ENCODE assay signal across 17 cellular contexts in genomic region chr16:50193594-50193993, GRCh38. TPM values are rescaled to one million over a fixed set of nuclear protein-coding genes. Genes with fewer than 3 reads are reported as not detected.
A peak's percentile ranks its signal among the peaks of the same experiment; 100 is the strongest.
DNase-seq lines count a peak whose midpoint lies in the region; ATAC-seq and TF ChIP-seq lines count a peak whose summit lies in the region.
"Had no signal": no experiment of that assay in that cellular context is flagged by ENCODE, and none has a peak within 500 bp of the region (broad histone marks: within the 10 kb centered on the region; RNA-seq: fewer than 3 reads in every experiment).

No MANE protein-coding gene starts in this region.

- POLR2A ChIA-PET in activated CD8-positive, alpha-beta T cell treated with anti-CD3 and anti-CD28 coated beads for 36 hours (lab: Charles Lee): interaction anchor here (0.9 kb wide), 1 partner anchor 11 kb away, joined by 3 read pairs; no protein-coding TSS in a partner anchor
- POLR2A ChIA-PET in activated CD8-positive, alpha-beta T cell treated with anti-CD3 and anti-CD28 coated beads, Interleukin-2, amount 10 ng/mL, durations not matched to agents 7 days and 5 days (lab: Charles Lee): no interaction called here
- POLR2A ChIA-PET in CD8-positive, alpha-beta T cell (lab: Charles Lee): no interaction called here

- peak overlapping the region; percentile 38 for H3K27ac Mint-ChIP-seq in activated CD8-positive, alpha-beta T cell treated with anti-CD3 and anti-CD28 coated beads for 36 hours
- H3K27ac Mint-ChIP-seq in activated CD8-positive, alpha-beta T cell treated with anti-CD3 and anti-CD28 coated beads, Interleukin-2, amount 10 ng/mL, durations not matched to agents 7 days and 5 days: no peak overlapping the region
- H3K27ac Mint-ChIP-seq in stimulated activated effector memory CD8-positive, alpha-beta T cell treated with anti-CD3 and anti-CD28 coated beads, Interleukin-12 subunit alpha, Interleukin-12 subunit beta, amount 100 ng/mL, for 72 hours: peak overlapping the region; percentile 5
- no peak overlapping the region for H3K27ac Mint-ChIP-seq in CD8-positive, alpha-beta T cell
- H3K27ac Mint-ChIP-seq: nephron, type B pancreatic cell had no signal

- H3K36me3 Mint-ChIP-seq in activated CD8-positive, alpha-beta T cell treated with anti-CD3 and anti-CD28 coated beads for 36 hours (ENCODE audit: low read depth): peaks cover 4% of the 10 kb centered on the region
- H3K36me3 Mint-ChIP-seq in activated CD8-positive, alpha-beta T cell treated with anti-CD3 and anti-CD28 coated beads, Interleukin-2, amount 10 ng/mL, durations not matched to agents 7 days and 5 days (ENCODE audit: low read depth): no peaks in the 10 kb centered on the region
- H3K36me3 Mint-ChIP-seq in stimulated activated effector memory CD8-positive, alpha-beta T cell treated with anti-CD3 and anti-CD28 coated beads, Interleukin-12 subunit alpha, Interleukin-12 subunit beta, amount 100 ng/mL, for 72 hours: peaks cover 5% of the 10 kb centered on the region
- H3K36me3 Mint-ChIP-seq in CD8-positive, alpha-beta T cell: peaks cover 3% of the 10 kb centered on the region
- H3K36me3 Mint-ChIP-seq: type B pancreatic cell had no signal

- peaks cover 29% of the 10 kb centered on the region for H3K4me1 ChIP-seq in CD8-positive, alpha-beta T cell (ENCODE audit: insufficient read depth, low read length)

- H3K9me3 Mint-ChIP-seq in activated CD8-positive, alpha-beta T cell treated with anti-CD3 and anti-CD28 coated beads for 36 hours: no peaks in the 10 kb centered on the region
- no peaks in the 10 kb centered on the region for H3K9me3 Mint-ChIP-seq in activated CD8-positive, alpha-beta T cell treated with anti-CD3 and anti-CD28 coated beads, Interleukin-2, amount 10 ng/mL, durations not matched to agents 7 days and 5 days (ENCODE audit: insufficient read depth)
- no peaks in the 10 kb centered on the region for H3K9me3 Mint-ChIP-seq in stimulated activated effector memory CD8-positive, alpha-beta T cell treated with anti-CD3 and anti-CD28 coated beads, Interleukin-12 subunit alpha, Interleukin-12 subunit beta, amount 100 ng/mL, for 72 hours
- no peaks in the 10 kb centered on the region for H3K9me3 Mint-ChIP-seq in CD8-positive, alpha-beta T cell
- H3K9me3 Mint-ChIP-seq: nephron, type B pancreatic cell had no signal

- ATAC-seq in activated CD8-positive, alpha-beta T cell treated with anti-CD3 and anti-CD28 coated beads for 36 hours: no peak
- ATAC-seq in activated CD8-positive, alpha-beta T cell treated with anti-CD3 and anti-CD28 coated beads, Interleukin-2, amount 10 ng/mL, durations not matched to agents 7 days and 5 days: no peak
- no peak for ATAC-seq in stimulated activated effector memory CD8-positive, alpha-beta T cell treated with anti-CD3 and anti-CD28 coated beads, Interleukin-12 subunit alpha, Interleukin-12 subunit beta, amount 100 ng/mL, for 72 hours
- ATAC-seq in CD8-positive, alpha-beta T cell: no peak
- no peak for ATAC-seq in GM21367 (IDR thresholded peaks at IDR 0.05; ENCODE audit: unreplicated experiment)
- ATAC-seq: K562 had no signal

- no peaks in the 10 kb centered on the region for H3K27me3 ChIP-seq in CD8-positive, alpha-beta T cell (ENCODE audit: insufficient read depth, low read length)
- H3K27me3 ChIP-seq: adrenal gland, right atrium auricular region had no signal

- H3K4me1 Mint-ChIP-seq in activated CD8-positive, alpha-beta T cell treated with anti-CD3 and anti-CD28 coated beads for 36 hours (ENCODE audit: low read depth): peaks cover 58% of the 10 kb centered on the region
- peaks cover 47% of the 10 kb centered on the region for H3K4me1 Mint-ChIP-seq in activated CD8-positive, alpha-beta T cell treated with anti-CD3 and anti-CD28 coated beads, Interleukin-2, amount 10 ng/mL, durations not matched to agents 7 days and 5 days (ENCODE audit: low read depth)
- peaks cover 65% of the 10 kb centered on the region for H3K4me1 Mint-ChIP-seq in stimulated activated effector memory CD8-positive, alpha-beta T cell treated with anti-CD3 and anti-CD28 coated beads, Interleukin-12 subunit alpha, Interleukin-12 subunit beta, amount 100 ng/mL, for 72 hours
- H3K4me1 Mint-ChIP-seq in CD8-positive, alpha-beta T cell (ENCODE audit: low read depth): peaks cover 71% of the 10 kb centered on the region

- no peak overlapping the region for H3K4me3 Mint-ChIP-seq in activated CD8-positive, alpha-beta T cell treated with anti-CD3 and anti-CD28 coated beads for 36 hours
- no peak overlapping the region for H3K4me3 Mint-ChIP-seq in activated CD8-positive, alpha-beta T cell treated with anti-CD3 and anti-CD28 coated beads, Interleukin-2, amount 10 ng/mL, durations not matched to agents 7 days and 5 days
- no peak overlapping the region for H3K4me3 Mint-ChIP-seq in stimulated activated effector memory CD8-positive, alpha-beta T cell treated with anti-CD3 and anti-CD28 coated beads, Interleukin-12 subunit alpha, Interleukin-12 subunit beta, amount 100 ng/mL, for 72 hours
- H3K4me3 Mint-ChIP-seq in CD8-positive, alpha-beta T cell: no peak overlapping the region
- H3K4me3 Mint-ChIP-seq: nephron, type B pancreatic cell had no signal

- H3K27me3 Mint-ChIP-seq in activated CD8-positive, alpha-beta T cell treated with anti-CD3 and anti-CD28 coated beads for 36 hours: no peaks in the 10 kb centered on the region
- H3K27me3 Mint-ChIP-seq in activated CD8-positive, alpha-beta T cell treated with anti-CD3 and anti-CD28 coated beads, Interleukin-2, amount 10 ng/mL, durations not matched to agents 7 days and 5 days (ENCODE audit: low read depth): no peaks in the 10 kb centered on the region
- H3K27me3 Mint-ChIP-seq in CD8-positive, alpha-beta T cell (ENCODE audit: low read depth): no peaks in the 10 kb centered on the region
- H3K27me3 Mint-ChIP-seq: type B pancreatic cell had no signal

- H3K9me3 ChIP-seq in CD8-positive, alpha-beta T cell (ENCODE audit: low read length): no peaks in the 10 kb centered on the region
- H3K9me3 ChIP-seq: adrenal gland, right atrium auricular region had no signal

- DNase-seq in activated CD8-positive, alpha-beta T cell treated with anti-CD3 and anti-CD28 coated beads for 36 hours: no peak
- DNase-seq in activated CD8-positive, alpha-beta T cell treated with anti-CD3 and anti-CD28 coated beads, Interleukin-2, amount 10 ng/mL, durations not matched to agents 7 days and 5 days: no peak
- DNase-seq in HT1080 (ENCODE audit: low read depth): peak; percentile 48
- DNase-seq in epithelial cell of esophagus (ENCODE audit: low read depth): peak; percentile 90
- DNase-seq in stimulated activated effector memory CD8-positive, alpha-beta T cell treated with anti-CD3 and anti-CD28 coated beads, Interleukin-12 subunit alpha, Interleukin-12 subunit beta, amount 100 ng/mL, for 72 hours (ENCODE audit: low spot score in 2 of 2): no peak
- no peak for DNase-seq in CD8-positive, alpha-beta T cell
- no peak for DNase-seq in superior temporal gyrus (ENCODE audit: extremely low spot score)
- DNase-seq: activated CD8-positive, alpha-beta memory T cell treated with anti-CD3 and anti-CD28 coated beads, Interleukin-2, amount 50 U/mL, for 48 hours; Calu3; NCI-H1417; WERI-Rb-1 had no signal

- TF ChIP-seq CTCF in activated CD8-positive, alpha-beta T cell treated with anti-CD3 and anti-CD28 coated beads for 36 hours (IDR thresholded peaks at IDR 0.05): no peak
- no peak for TF ChIP-seq CTCF in epithelial cell of esophagus (IDR thresholded peaks at IDR 0.05; ENCODE audit: insufficient read depth, low read depth, low read length, missing control alignments)
- no peak for TF ChIP-seq CTCF in CD8-positive, alpha-beta T cell (IDR thresholded peaks at IDR 0.05)

- H3K36me3 ChIP-seq in CD8-positive, alpha-beta T cell (ENCODE audit: insufficient read depth, low read length): no peaks in the 10 kb centered on the region
- H3K36me3 ChIP-seq: adrenal gland, right atrium auricular region, WERI-Rb-1 had no signal

- no peak overlapping the region for H3K4me3 ChIP-seq in epithelial cell of esophagus (ENCODE audit: low read length)
- H3K4me3 ChIP-seq in CD8-positive, alpha-beta T cell (ENCODE audit: low read depth, low read length): no peak overlapping the region
- H3K4me3 ChIP-seq: adrenal gland, K562, right atrium auricular region had no signal

- CTCF ChIA-PET in activated CD8-positive, alpha-beta T cell treated with anti-CD3 and anti-CD28 coated beads for 36 hours (lab: Charles Lee): no interaction called here
- CTCF ChIA-PET in activated CD8-positive, alpha-beta T cell treated with anti-CD3 and anti-CD28 coated beads, Interleukin-2, amount 10 ng/mL, durations not matched to agents 7 days and 5 days (lab: Charles Lee): interaction anchor here (2.4 kb wide), 1 partner anchor 17 kb away, joined by 12 read pairs; no protein-coding TSS in a partner anchor
- CTCF ChIA-PET in CD8-positive, alpha-beta T cell (lab: Charles Lee): interaction anchor here (1.4 kb wide), 1 partner anchor 168 kb away, joined by 3 read pairs; the partner anchor contains the start of gene CNEP1R1

- no peak overlapping the region for H3K27ac ChIP-seq in CD8-positive, alpha-beta T cell (ENCODE audit: low read depth, low read length)
- H3K27ac ChIP-seq: adrenal gland, right atrium auricular region, WERI-Rb-1 had no signal

- intact Hi-C loops in activated CD8-positive, alpha-beta T cell treated with anti-CD3 and anti-CD28 coated beads for 36 hours (cut with micrococcal nuclease): no loop called here
- intact Hi-C loops in CD8-positive, alpha-beta T cell (cut with DNase I, micrococcal nuclease): no loop called here

RNA-seq across cellular contexts. Expression of gene TENT4B, which starts 40.5 kb away (rescaled TPM):
- 10 to 100 TPM; 19.0 to 19.2 TPM for total RNA-seq in activated CD8-positive, alpha-beta T cell treated with anti-CD3 and anti-CD28 coated beads for 36 hours
- total RNA-seq in activated CD8-positive, alpha-beta T cell treated with anti-CD3 and anti-CD28 coated beads, Interleukin-2, amount 10 ng/mL, durations not matched to agents 7 days and 5 days: 10 to 100 TPM; 17.3 to 18.0 TPM
- 8.3 and 11.7 TPM in 2 replicates for total RNA-seq in HT1080 (2014; rRNA removed; shearing (Covaris generic))
- polyA plus RNA-seq in HT1080 (2015; cell fraction: cytosol; rRNA removed): 10.6 and 13.4 TPM in 2 replicates
- 14.3 and 16.6 TPM in 2 replicates for polyA plus RNA-seq in HT1080 (2015; cell fraction: nucleus; rRNA removed)
- total RNA-seq in CD8-positive, alpha-beta T cell: 10 to 100 TPM; 60.2 to 62.1 TPM

Comparison
In these comparisons a context has a peak if more than half of its experiments do, and no peak if none do; other contexts are left out.
1. H3K27ac Mint-ChIP-seq: peak in activated CD8-positive, alpha-beta T cell treated with anti-CD3 and anti-CD28 coated beads for 36 hours (single experiment) and stimulated activated effector memory CD8-positive, alpha-beta T cell treated with anti-CD3 and anti-CD28 coated beads, Interleukin-12 subunit alpha, Interleukin-12 subunit beta, amount 100 ng/mL, for 72 hours (single experiment); none in activated CD8-positive, alpha-beta T cell treated with anti-CD3 and anti-CD28 coated beads, Interleukin-2, amount 10 ng/mL, durations not matched to agents 7 days and 5 days (single experiment) and CD8-positive, alpha-beta T cell (single experiment).
2. DNase-seq: peak in HT1080 (single experiment) and epithelial cell of esophagus (single experiment); none in activated CD8-positive, alpha-beta T cell treated with anti-CD3 and anti-CD28 coated beads for 36 hours (single experiment), activated CD8-positive, alpha-beta T cell treated with anti-CD3 and anti-CD28 coated beads, Interleukin-2, amount 10 ng/mL, durations not matched to agents 7 days and 5 days (single experiment), stimulated activated effector memory CD8-positive, alpha-beta T cell treated with anti-CD3 and anti-CD28 coated beads, Interleukin-12 subunit alpha, Interleukin-12 subunit beta, amount 100 ng/mL, for 72 hours (0 of 2), CD8-positive, alpha-beta T cell (0 of 7) and superior temporal gyrus (single experiment).